1 cellular context compared by ENCODE assay signal in genomic region chr9:136769710-136770191, GRCh38.
TF ChIP-seq lines count a peak whose summit lies in the region.

No MANE protein-coding gene starts in this region.

TF ChIP-seq in HCT116, 20 proteins besides CTCF, POLR2A, EP300 and RAD21 (continued from another document):
- TF ChIP-seq ZBTB33 (IDR thresholded peaks at IDR 0.05; ENCODE audit: extremely low read depth, insufficient replicate concordance, low read length) (no peak), TCF7L2 (IDR thresholded peaks at IDR 0.05; ENCODE audit: borderline replicate concordance, extremely low read depth, insufficient read depth, insufficient read length) (no peak)
